Comparison of ENCODE assay signal across 21 cellular contexts in genomic region chr3:65777050-65777449, GRCh38.
A peak's percentile ranks its signal among the peaks of the same experiment; 100 is the strongest.
DNase-seq lines count a peak whose midpoint lies in the region; ATAC-seq, FAIRE-seq and TF ChIP-seq lines count a peak whose summit lies in the region.
"Had no signal": no experiment of that assay in that cellular context is flagged by ENCODE, and none has a peak within 500 bp of the region (broad histone marks: within the 10 kb centered on the region; RNA-seq: fewer than 3 reads in every experiment).

No MANE protein-coding gene starts in this region.

- WGBS in K562 (ENCODE audit: insufficient coverage, low coverage, missing lambda C conversion rate): 0% methylated on average over 3 of the region's 3 CpGs
- 74 to 87% (median 76%) methylated on average over 3 of the region's 3 CpGs for WGBS in stomach, 5 donors
- whole genome bisulfite sequencing in endodermal cell (ENCODE audit: insufficient coverage in 1 of 2, insufficient read length in 1 of 2), 2 experiments: 94 to 100% methylated on average over 1 to 3 of the region's 3 CpGs

- POLR2A ChIA-PET in K562 (lab: Yijun Ruan, JAX) (no interaction called here), PC-3 (lab: Charles Lee; ENCODE audit: unreplicated experiment) (no interaction called here)

- H3K4me1 ChIP-seq in K562 (replicated peaks in 1 of 2; ENCODE audit: control insufficient read depth in 2 of 2, insufficient read depth in 2 of 2, low read length in 2 of 2) (no peaks in the 10 kb centered on the region), keratinocyte (ENCODE audit: control insufficient read depth, extremely low read depth, insufficient read depth, low read length) (no peaks in the 10 kb centered on the region), stomach (peaks cover 0 to 16% (median 8%) of the 10 kb centered on the region in 4 donors), PC-3 (ENCODE audit: insufficient read depth, low read length) (peaks cover 5% of the 10 kb centered on the region; the same call in 1 of the 2 replicates), endodermal cell (ENCODE audit: control insufficient read depth, insufficient read depth, low read length) (no peaks in the 10 kb centered on the region)

- H3K4me3 Mint-ChIP-seq in HFFc6 (peak overlapping the region; percentile 60), endodermal cell (no peak overlapping the region)
- H3K4me3 Mint-ChIP-seq: B cell; CD4-positive, CD25-positive, alpha-beta regulatory T cell; CD8-positive, alpha-beta memory T cell; GM23338 had no signal

- DNase-seq in AG10803 (ENCODE audit: low read depth): no peak
- no peak for DNase-seq in HFFc6
- no peak for DNase-seq in K562 (ENCODE audit: extremely low read depth in 1 of 4, low spot score in 3 of 4)
- no peak for DNase-seq in keratinocyte (ENCODE audit: low read depth, low spot score)
- no peak for DNase-seq in NCI-H774 (lab: John Stamatoyannopoulos, UW)
- DNase-seq in stomach: no peak
- no peak for DNase-seq in PC-3
- no peak for DNase-seq in endodermal cell
- DNase-seq: 8988T; CD4-positive, CD25-positive, alpha-beta regulatory T cell; CD8-positive, alpha-beta memory T cell; COR-L47; H7 had no signal

- H3K36me3 Mint-ChIP-seq in HFFc6 (ENCODE audit: low read depth) (no peaks in the 10 kb centered on the region), endodermal cell (ENCODE audit: low read depth) (no peaks in the 10 kb centered on the region)
- H3K36me3 Mint-ChIP-seq: CD4-positive, CD25-positive, alpha-beta regulatory T cell; CD8-positive, alpha-beta memory T cell had no signal

- no peak for ATAC-seq in K562
- ATAC-seq in PC-3: no peak
- ATAC-seq: GM23338, HCT116 had no signal

- H3K4me1 Mint-ChIP-seq in HFFc6 (ENCODE audit: low read depth) (peaks cover 30% of the 10 kb centered on the region), endodermal cell (peaks cover 2% of the 10 kb centered on the region)
- H3K4me1 Mint-ChIP-seq: B cell; CD4-positive, CD25-positive, alpha-beta regulatory T cell; CD8-positive, alpha-beta memory T cell had no signal

- no peak for FAIRE-seq in K562 (lab: Jason Lieb, UNC)
- peak; percentile 23 for FAIRE-seq in keratinocyte (lab: Jason Lieb, UNC)
- FAIRE-seq: D721Med, G401.6, GM12892, GM18507 had no signal

- in situ Hi-C loops in K562 (cut with MboI): loop anchor here (25.0 kb wide), 1 partner anchor 360 kb away; no protein-coding TSS in a partner anchor

- CTCF ChIA-PET in K562 (lab: Yijun Ruan, JAX; ENCODE audit: low intra/inter-chr PET ratio) (no interaction called here), PC-3 (lab: Charles Lee) (no interaction called here)

- H3K79me2 ChIP-seq in K562 (ENCODE audit: control insufficient read depth, insufficient read depth, low read length): no peaks in the 10 kb centered on the region
- H3K79me2 ChIP-seq in keratinocyte (ENCODE audit: control insufficient read depth, insufficient read depth, low read length): no peaks in the 10 kb centered on the region
- H3K79me2 ChIP-seq in PC-3 (ENCODE audit: low read length): no peaks in the 10 kb centered on the region

- H3K4me2 ChIP-seq in K562 (ENCODE audit: insufficient read depth, low read length) (no peak overlapping the region), keratinocyte (ENCODE audit: control insufficient read depth, extremely low read depth, insufficient read depth, low read depth, low read length) (no peak overlapping the region), PC-3 (ENCODE audit: low read length) (no peak overlapping the region)
- H3K4me2 ChIP-seq: BLaER1 treated with 17β-estradiol and CSF1 and Interleukin-3, amounts not matched to agents 10 nM and 100 nM; GM23338 had no signal

- peak overlapping the region; percentile 25; the same call in 1 of the 2 replicates for H3K4me3 ChIP-seq in AG10803 (ENCODE audit: low read length)
- H3K4me3 ChIP-seq in K562: no peak overlapping the region
- H3K4me3 ChIP-seq in keratinocyte (ENCODE audit: control insufficient read depth in 2 of 3, extremely low read depth in 1 of 3, insufficient read depth in 2 of 3, low read depth in 1 of 3, low read length in 3 of 3): no peak overlapping the region
- H3K4me3 ChIP-seq in stomach: no peak overlapping the region
- no peak overlapping the region for H3K4me3 ChIP-seq in PC-3 (ENCODE audit: low read length)
- H3K4me3 ChIP-seq in endodermal cell (ENCODE audit: low read length): no peak overlapping the region
- H3K4me3 ChIP-seq: BLaER1 treated with 17β-estradiol and CSF1 and Interleukin-3, amounts not matched to agents 10 nM and 100 nM; GM23338 had no signal

- intact Hi-C loops in K562 (cut with micrococcal nuclease): no loop called here
- intact Hi-C loops in stomach (cut with DNase I; ENCODE audit: low total_unique reads): no loop called here
- intact Hi-C loops in PC-3 (cut with micrococcal nuclease): no loop called here

- TF ChIP-seq EP300 in K562 (IDR thresholded peaks at IDR 0.05; ENCODE audit: low read length) (no peak), stomach (IDR thresholded peaks at IDR 0.05) (no peak)

- H2AFZ ChIP-seq in K562 (ENCODE audit: low read depth, low read length) (no peak overlapping the region), keratinocyte (ENCODE audit: control insufficient read depth, low read length) (no peak overlapping the region), PC-3 (ENCODE audit: low read length) (no peak overlapping the region)
- H2AFZ ChIP-seq: GM23338 had no signal

- H4K20me1 ChIP-seq in K562 (replicated peaks; ENCODE audit: control insufficient read depth, insufficient read depth, low read length): no peaks in the 10 kb centered on the region
- H4K20me1 ChIP-seq in keratinocyte (ENCODE audit: control insufficient read depth, extremely low read depth, insufficient read depth, low read length): no peaks in the 10 kb centered on the region
- no peaks in the 10 kb centered on the region for H4K20me1 ChIP-seq in PC-3 (ENCODE audit: low read length)
- H4K20me1 ChIP-seq: BLaER1 treated with 17β-estradiol and CSF1 and Interleukin-3, amounts not matched to agents 10 nM and 100 nM had no signal

- dilution Hi-C loops in keratinocyte (cut with MboI; ENCODE audit: extremely low pct_ligation_motif_present, low sequenced_read_pairs): no loop called here

- no peaks in the 10 kb centered on the region for H3K9me2 ChIP-seq in PC-3 (replicated peaks; ENCODE audit: low read length)

- TF ChIP-seq POLR2A in K562 (conservative IDR thresholded peaks at IDR 0.05) (no peak), stomach (IDR thresholded peaks at IDR 0.05) (no peak)

- H3K27me3 ChIP-seq in K562 (ENCODE audit: control insufficient read depth in 2 of 2, insufficient read depth in 2 of 2, low read length in 2 of 2): no peaks in the 10 kb centered on the region; a peak in 1 of 5 replicates
- no peaks in the 10 kb centered on the region for H3K27me3 ChIP-seq in keratinocyte (ENCODE audit: control insufficient read depth, extremely low read depth, insufficient read depth, low read length)
- H3K27me3 ChIP-seq in stomach: no peaks in the 10 kb centered on the region
- no peaks in the 10 kb centered on the region for H3K27me3 ChIP-seq in PC-3 (ENCODE audit: low read length)
- no peaks in the 10 kb centered on the region for H3K27me3 ChIP-seq in endodermal cell (ENCODE audit: control insufficient read depth, insufficient read depth, low read length, poor library complexity, severe bottlenecking)
- H3K27me3 ChIP-seq: BLaER1 treated with 17β-estradiol and CSF1 and Interleukin-3, amounts not matched to agents 10 nM and 100 nM had no signal

- H3K27ac ChIP-seq in K562 (ENCODE audit: extremely low read depth, low read depth, low read length): no peak overlapping the region
- no peak overlapping the region for H3K27ac ChIP-seq in keratinocyte (ENCODE audit: control insufficient read depth, insufficient read depth, low read length)
- no peak overlapping the region for H3K27ac ChIP-seq in stomach
- H3K27ac ChIP-seq in PC-3 (ENCODE audit: low read length): no peak overlapping the region
- no peak overlapping the region for H3K27ac ChIP-seq in endodermal cell (ENCODE audit: low read depth, low read length)
- H3K27ac ChIP-seq: BLaER1 treated with 17β-estradiol and CSF1 and Interleukin-3, amounts not matched to agents 10 nM and 100 nM had no signal

- no peaks in the 10 kb centered on the region for H3F3A ChIP-seq in PC-3 (ENCODE audit: low read length, unreplicated experiment)

- H3K9me3 ChIP-seq in K562 (replicated peaks; ENCODE audit: control insufficient read depth, insufficient read depth, low read depth, low read length) (no peaks in the 10 kb centered on the region), keratinocyte (ENCODE audit: control insufficient read depth, low read depth, low read length) (no peaks in the 10 kb centered on the region), stomach (no peaks in the 10 kb centered on the region), PC-3 (ENCODE audit: low read length) (no peaks in the 10 kb centered on the region), endodermal cell (ENCODE audit: control insufficient read depth, low read length) (no peaks in the 10 kb centered on the region)
- H3K9me3 ChIP-seq: BLaER1 treated with 17β-estradiol and CSF1 and Interleukin-3, amounts not matched to agents 10 nM and 100 nM had no signal

- TF ChIP-seq RAD21 in K562 (CRISPR knock-in tag; conservative IDR thresholded peaks at IDR 0.05 in 1 of 2, IDR thresholded peaks at IDR 0.05 in 1 of 2): no peak

- H3K9me1 ChIP-seq in K562 (ENCODE audit: control insufficient read depth, insufficient read depth, low read length) (no peaks in the 10 kb centered on the region), keratinocyte (ENCODE audit: control insufficient read depth, extremely low read depth, insufficient read depth, low read length) (no peaks in the 10 kb centered on the region)

- H3K36me3 ChIP-seq in K562 (ENCODE audit: control insufficient read depth, insufficient read depth, low read length): no peaks in the 10 kb centered on the region
- no peaks in the 10 kb centered on the region for H3K36me3 ChIP-seq in keratinocyte (ENCODE audit: control insufficient read depth in 2 of 2, extremely low read depth in 1 of 2, insufficient read depth in 2 of 2, low read length in 2 of 2)
- H3K36me3 ChIP-seq in stomach: no peaks in the 10 kb centered on the region
- H3K36me3 ChIP-seq in PC-3 (ENCODE audit: low read depth, low read length): no peaks in the 10 kb centered on the region
- no peaks in the 10 kb centered on the region for H3K36me3 ChIP-seq in endodermal cell (ENCODE audit: control insufficient read depth, insufficient read depth, low read length)
- H3K36me3 ChIP-seq: BLaER1 treated with 17β-estradiol and CSF1 and Interleukin-3, amounts not matched to agents 10 nM and 100 nM had no signal

- BruUV-seq in K562 (replicated peaks; lab: Mats Ljungman, UMichigan): no TSS peak
- BruUV-seq in PC-3 (replicated peaks; lab: Mats Ljungman, UMichigan): no TSS peak

- TF ChIP-seq CTCF in AG10803 (conservative IDR thresholded peaks at IDR 0.05; ENCODE audit: low read length) (no peak), HFFc6 (IDR thresholded peaks at IDR 0.05) (no peak), K562 (IDR thresholded peaks at IDR 0.05 in 2 of 3, conservative IDR thresholded peaks at IDR 0.05 in 1 of 3; ENCODE audit: insufficient read depth in 2 of 3, low read depth in 1 of 3, low read length in 3 of 3) (no peak), keratinocyte (optimal IDR thresholded peaks at IDR 0.05 in 1 of 3, IDR thresholded peaks at IDR 0.05 in 1 of 3, conservative IDR thresholded peaks at IDR 0.05 in 1 of 3; ENCODE audit: extremely low read depth in 1 of 3, insufficient read depth in 2 of 3, low read length in 3 of 3) (no peak), stomach (IDR thresholded peaks at IDR 0.05) (no peak), PC-3 (conservative IDR thresholded peaks at IDR 0.05; ENCODE audit: low read depth, low read length) (no peak), endodermal cell (conservative IDR thresholded peaks at IDR 0.05) (no peak)

- H3K9ac ChIP-seq in K562 (ENCODE audit: insufficient read depth in 1 of 2, low read depth in 2 of 2, low read length in 2 of 2) (no peak overlapping the region), keratinocyte (ENCODE audit: control insufficient read depth, extremely low read depth, insufficient read depth, low read length) (no peak overlapping the region), PC-3 (ENCODE audit: low read length) (no peak overlapping the region), endodermal cell (ENCODE audit: extremely low read depth, low read length, poor library complexity, severe bottlenecking) (no peak overlapping the region)
- H3K9ac ChIP-seq: BLaER1 treated with 17β-estradiol and CSF1 and Interleukin-3, amounts not matched to agents 10 nM and 100 nM had no signal

- H3K9me3 Mint-ChIP-seq in HFFc6 (no peaks in the 10 kb centered on the region), endodermal cell (no peaks in the 10 kb centered on the region)
- H3K9me3 Mint-ChIP-seq: CD8-positive, alpha-beta memory T cell; GM23338 had no signal

- H3K27me3 Mint-ChIP-seq in HFFc6 (ENCODE audit: insufficient read depth) (peaks cover 2% of the 10 kb centered on the region; the same call in 1 of the 2 replicates), endodermal cell (ENCODE audit: insufficient read depth) (no peaks in the 10 kb centered on the region)

- peak overlapping the region; percentile 73; the same call in 1 of the 2 replicates for H3K27ac Mint-ChIP-seq in HFFc6
- no peak overlapping the region for H3K27ac Mint-ChIP-seq in endodermal cell
- H3K27ac Mint-ChIP-seq: B cell; CD8-positive, alpha-beta memory T cell; GM23338 had no signal
